In genomic region chr12:104547239-104547638, GRCh38 we compare ENCODE assay signal across 20 cellular contexts.
DNase-seq lines count a peak whose midpoint lies in the region; ATAC-seq and TF ChIP-seq lines count a peak whose summit lies in the region.
"Had no signal": no experiment of that assay in that cellular context is flagged by ENCODE, and none has a peak within 500 bp of the region (broad histone marks: within the 10 kb centered on the region; RNA-seq: fewer than 3 reads in every experiment).

No MANE protein-coding gene starts in this region.

- H3K9me2 ChIP-seq in DOHH2 (replicated peaks; ENCODE audit: control insufficient read depth, low read length), result no peaks in the 10 kb centered on the region

- no peak for TF ChIP-seq CTCF in CD14-positive monocyte (IDR thresholded peaks at IDR 0.05)
- no peak for TF ChIP-seq CTCF in DOHH2 (IDR thresholded peaks at IDR 0.05; ENCODE audit: low read depth, low read length, poor library complexity, severe bottlenecking)
- TF ChIP-seq CTCF in WTC11 (IDR thresholded peaks at IDR 0.05), result no peak
- TF ChIP-seq CTCF in nephron progenitor cell (IDR thresholded peaks at IDR 0.05), result no peak

- H3K4me3 Mint-ChIP-seq in CD14-positive monocyte (no peak overlapping the region), WTC11 (no peak overlapping the region), nephron progenitor cell (no peak overlapping the region)
- H3K4me3 Mint-ChIP-seq: activated B cell treated with CpG ODN at 0.5 μM for 24 hours, memory B cell had no signal

- H3K27ac Mint-ChIP-seq in CD14-positive monocyte, result peak overlapping the region in 6 of 7 donors; percentile 22 to 76 (median 50)
- peak overlapping the region; percentile 79 for H3K27ac Mint-ChIP-seq in WTC11
- H3K27ac Mint-ChIP-seq in nephron progenitor cell, result peak overlapping the region; percentile 33
- H3K27ac Mint-ChIP-seq: activated B cell treated with CpG ODN at 0.5 μM for 24 hours had no signal

- H4K20me1 ChIP-seq in DOHH2 (ENCODE audit: control insufficient read depth, insufficient read depth, low read depth, low read length), result no peaks in the 10 kb centered on the region

- no peak overlapping the region for H3K4me3 ChIP-seq in DOHH2 (ENCODE audit: low read length)
- H3K4me3 ChIP-seq: hepatocyte, spleen had no signal

- CTCF ChIA-PET in WTC11 (lab: Charles Lee), result no interaction called here

- intact Hi-C loops in CD14-positive monocyte (cut with micrococcal nuclease) (no loop called here), posterior cingulate gyrus (cut with DNase I) (no loop called here)

- POLR2A ChIA-PET in WTC11 (lab: Charles Lee), result no interaction called here

- H3K36me3 Mint-ChIP-seq in CD14-positive monocyte (peaks cover 19 to 20% of the 10 kb centered on the region in 2 donors), WTC11 (no peaks in the 10 kb centered on the region; the same call in 1 of the 2 replicates), nephron progenitor cell (ENCODE audit: low read depth) (peaks cover 25% of the 10 kb centered on the region)

- no peaks in the 10 kb centered on the region for H3K9me3 ChIP-seq in DOHH2 (ENCODE audit: control insufficient read depth, insufficient read depth, low read length)
- H3K9me3 ChIP-seq: spleen had no signal

- no peak overlapping the region for H3K4me2 ChIP-seq in DOHH2 (ENCODE audit: low read length)
- H3K4me2 ChIP-seq: hepatocyte had no signal

- DNase-seq in CD14-positive monocyte (ENCODE audit: low spot score), result no peak
- DNase-seq in WTC11 (ENCODE audit: low spot score), result no peak
- no peak for DNase-seq in nephron progenitor cell
- no peak for DNase-seq in posterior cingulate gyrus
- no peak for DNase-seq in ecto neural progenitor cell (ENCODE audit: low spot score)
- no peak for DNase-seq in stimulated activated naive CD4-positive, alpha-beta T cell (lab: John Stamatoyannopoulos, UW)
- DNase-seq: activated B cell treated with CpG ODN at 0.5 μM for 24 hours; activated T-cell treated with anti-CD3 and anti-CD28 coated beads, Interleukin-2, amount 50 U/mL, for 48 hours; brain microvascular endothelial cell; foreskin fibroblast; kidney; naive thymus-derived CD8-positive, alpha-beta T cell; NCI-H2081; spleen; stimulated activated CD4-positive, alpha-beta T cell treated with anti-CD3 and anti-CD28 coated beads, Interleukin-4, amount 100 ng/mL, for 4 hours; T-helper 2 cell had no signal

- peak overlapping the region; percentile 12; the same call in 1 of the 2 replicates for H3K27ac ChIP-seq in DOHH2 (ENCODE audit: low read depth, low read length)
- H3K27ac ChIP-seq: brain microvascular endothelial cell, hepatocyte had no signal

- H3K79me2 ChIP-seq in DOHH2 (ENCODE audit: control insufficient read depth, low read length), result 0 out of 2 replicates have a peak, but pooled peaks cover 4% of the 10 kb centered on the region
- H3K79me2 ChIP-seq: hepatocyte had no signal

- peaks cover 39% of the 10 kb centered on the region for H3K4me1 ChIP-seq in DOHH2 (ENCODE audit: control insufficient read depth, low read length)

- no peaks in the 10 kb centered on the region for H3K36me3 ChIP-seq in DOHH2 (ENCODE audit: control insufficient read depth, low read length)
- H3K36me3 ChIP-seq: brain microvascular endothelial cell, spleen had no signal

- no peaks in the 10 kb centered on the region for H3K27me3 ChIP-seq in DOHH2 (ENCODE audit: control insufficient read depth, low read length)
- H3K27me3 ChIP-seq: brain microvascular endothelial cell, hepatocyte, spleen had no signal

- ATAC-seq in WTC11, result no peak
- ATAC-seq in GM18511 (IDR thresholded peaks at IDR 0.05; ENCODE audit: unreplicated experiment), result no peak
- ATAC-seq: naive thymus-derived CD8-positive, alpha-beta T cell had no signal

- peaks cover 59% of the 10 kb centered on the region for H3K4me1 Mint-ChIP-seq in CD14-positive monocyte
- peaks cover 20% of the 10 kb centered on the region for H3K4me1 Mint-ChIP-seq in WTC11
- H3K4me1 Mint-ChIP-seq in nephron progenitor cell, result peaks cover 56% of the 10 kb centered on the region

- H3K9me3 Mint-ChIP-seq in CD14-positive monocyte, result peaks cover 0 to 4% (median 0%) of the 10 kb centered on the region in 7 donors
- H3K9me3 Mint-ChIP-seq in WTC11, result peaks cover 10% of the 10 kb centered on the region
- H3K9me3 Mint-ChIP-seq in nephron progenitor cell, result peaks cover 20% of the 10 kb centered on the region
- H3K9me3 Mint-ChIP-seq: activated B cell treated with CpG ODN at 0.5 μM for 24 hours, memory B cell had no signal

- no peaks in the 10 kb centered on the region for H3F3A ChIP-seq in DOHH2 (ENCODE audit: control insufficient read depth, insufficient read depth)

- H3K27me3 Mint-ChIP-seq in CD14-positive monocyte (ENCODE audit: low read depth in 3 of 3) (peaks cover 0 to 4% (median under 1%) of the 10 kb centered on the region in 3 donors), WTC11 (ENCODE audit: low read depth) (no peaks in the 10 kb centered on the region), nephron progenitor cell (ENCODE audit: low read depth, poor library complexity) (peaks cover 7% of the 10 kb centered on the region)
- H3K27me3 Mint-ChIP-seq: activated B cell treated with CpG ODN at 0.5 μM for 24 hours; memory B cell; naive thymus-derived CD8-positive, alpha-beta T cell had no signal

TF ChIP-seq in WTC11, 78 proteins besides CTCF, POLR2A, EP300 and RAD21 (continues in another document):
- TF ChIP-seq AFF4 (CRISPR knock-in tag; IDR thresholded peaks at IDR 0.05; ENCODE audit: borderline replicate concordance) (no peak), ZNF317 (CRISPR knock-in tag; IDR thresholded peaks at IDR 0.05; ENCODE audit: borderline replicate concordance, low read depth) (no peak), RELA (CRISPR knock-in tag; IDR thresholded peaks at IDR 0.05; ENCODE audit: borderline replicate concordance) (no peak), RORB (CRISPR knock-in tag; IDR thresholded peaks at IDR 0.05) (no peak), ATF1 (CRISPR knock-in tag; IDR thresholded peaks at IDR 0.05) (no peak), FOXK1 (CRISPR knock-in tag; IDR thresholded peaks at IDR 0.05) (no peak), ZSCAN18 (CRISPR knock-in tag; IDR thresholded peaks at IDR 0.05) (no peak), JAZF1 (CRISPR knock-in tag; IDR thresholded peaks at IDR 0.05) (no peak), FOXP1 (CRISPR knock-in tag; IDR thresholded peaks at IDR 0.05; ENCODE audit: borderline replicate concordance) (no peak), JUN (CRISPR knock-in tag; IDR thresholded peaks at IDR 0.05) (no peak), SOX15 (CRISPR knock-in tag; IDR thresholded peaks at IDR 0.05) (no peak)
- TF ChIP-seq, protein P1, sequence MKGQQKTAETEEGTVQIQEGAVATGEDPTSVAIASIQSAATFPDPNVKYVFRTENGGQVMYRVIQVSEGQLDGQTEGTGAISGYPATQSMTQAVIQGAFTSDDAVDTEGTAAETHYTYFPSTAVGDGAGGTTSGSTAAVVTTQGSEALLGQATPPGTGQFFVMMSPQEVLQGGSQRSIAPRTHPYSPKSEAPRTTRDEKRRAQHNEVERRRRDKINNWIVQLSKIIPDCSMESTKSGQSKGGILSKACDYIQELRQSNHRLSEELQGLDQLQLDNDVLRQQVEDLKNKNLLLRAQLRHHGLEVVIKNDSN (CRISPR knock-in tag; IDR thresholded peaks at IDR 0.05), result no peak
- TF ChIP-seq, protein P2, sequence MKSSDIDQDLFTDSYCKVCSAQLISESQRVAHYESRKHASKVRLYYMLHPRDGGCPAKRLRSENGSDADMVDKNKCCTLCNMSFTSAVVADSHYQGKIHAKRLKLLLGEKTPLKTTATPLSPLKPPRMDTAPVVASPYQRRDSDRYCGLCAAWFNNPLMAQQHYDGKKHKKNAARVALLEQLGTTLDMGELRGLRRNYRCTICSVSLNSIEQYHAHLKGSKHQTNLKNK (CRISPR knock-in tag; IDR thresholded peaks at IDR 0.05), result no peak
